ENCODE assay signal across 29 cellular contexts in the genomic region with DNA sequence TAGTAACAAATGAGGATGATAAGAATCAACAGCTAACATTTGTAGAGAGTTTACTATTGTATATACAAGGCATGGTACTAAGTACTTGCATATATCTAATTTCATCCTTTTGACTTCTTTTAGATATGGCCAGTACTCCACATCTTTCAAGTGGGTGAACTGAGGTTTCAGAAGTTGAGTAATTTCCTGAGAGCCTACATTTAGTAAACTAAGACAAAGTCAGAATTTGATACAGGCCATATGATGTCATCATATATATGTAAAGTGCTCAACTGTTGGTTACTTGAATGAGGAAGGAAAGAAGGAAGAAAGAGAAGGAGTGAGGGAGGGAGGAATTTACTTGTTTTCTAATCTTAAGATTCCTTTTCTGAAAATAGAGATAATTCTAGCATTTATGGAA. TPM values are rescaled to one million over a fixed set of nuclear protein-coding genes. Genes with fewer than 3 reads are reported as not detected.
"Had no signal": no experiment of that assay in that cellular context is flagged by ENCODE, and none has a peak within 500 bp of the region (broad histone marks: within the 10 kb centered on the region; RNA-seq: fewer than 3 reads in every experiment).

No MANE protein-coding gene starts in this region.

- H3K9me3 ChIP-seq: esophagus muscularis mucosa, gastroesophageal sphincter, sigmoid colon, transverse colon had no signal

- H3K4me1 Mint-ChIP-seq: activated B cell treated with CpG ODN at 0.5 μM for 24 hours; activated CD4-positive, alpha-beta T cell treated with anti-CD3 and anti-CD28 coated beads for 36 hours; natural killer cell; stimulated activated naive B cell treated with anti-CD40 and anti-IgM and Interleukin-4, amounts not matched to agents 10 μg/mL and 1 μg/mL and 100 μg/mL, for 72 hours had no signal

- H3K27ac Mint-ChIP-seq: activated B cell treated with CpG ODN at 0.5 μM for 24 hours; activated CD4-positive, alpha-beta T cell treated with anti-CD3 and anti-CD28 coated beads for 36 hours; activated naive CD4-positive, alpha-beta T cell treated with anti-CD3 and anti-CD28 coated beads for 36 hours; activated T-cell treated with anti-CD3 and anti-CD28 coated beads, Interleukin-2, amount 50 U/mL, for 24 hours; natural killer cell; stimulated activated naive B cell treated with anti-CD40 and anti-IgM and Interleukin-4, amounts not matched to agents 10 μg/mL and 1 μg/mL and 100 μg/mL, for 72 hours; T-helper 1 cell treated with Interleukin-12 subunit alpha and Interleukin-12 subunit beta and Interleukin-4 antibody, amounts not matched to agents 30 μg/mL and 1 μg/mL, for 36 hours had no signal

- H3K4me3 Mint-ChIP-seq: activated B cell treated with CpG ODN at 0.5 μM for 24 hours; activated CD4-positive, alpha-beta T cell treated with anti-CD3 and anti-CD28 coated beads for 36 hours; activated naive CD4-positive, alpha-beta T cell treated with anti-CD3 and anti-CD28 coated beads for 36 hours; activated T-cell treated with anti-CD3 and anti-CD28 coated beads, Interleukin-2, amount 50 U/mL, for 24 hours; natural killer cell; stimulated activated naive B cell treated with anti-CD40 and anti-IgM and Interleukin-4, amounts not matched to agents 10 μg/mL and 1 μg/mL and 100 μg/mL, for 72 hours; T-helper 1 cell treated with Interleukin-12 subunit alpha and Interleukin-12 subunit beta and Interleukin-4 antibody, amounts not matched to agents 30 μg/mL and 1 μg/mL, for 36 hours had no signal

- H3K27me3 ChIP-seq: cardiac muscle cell, esophagus muscularis mucosa, gastroesophageal sphincter, sigmoid colon, transverse colon had no signal

- H3K4me2 ChIP-seq: smooth muscle cell had no signal

- DNase-seq: activated B cell treated with CpG ODN at 0.5 μM for 24 hours; activated CD4-positive, alpha-beta T cell treated with anti-CD3 and anti-CD28 coated beads for 36 hours; activated CD4-positive, alpha-beta T cell treated with anti-CD3 and anti-CD28 coated beads, Interleukin-2, amount 50 U/mL, for 4 hours; activated CD8-positive, alpha-beta memory T cell treated with anti-CD3 and anti-CD28 coated beads for 24 hours; activated CD8-positive, alpha-beta memory T cell treated with anti-CD3 and anti-CD28 coated beads, Interleukin-2, amount 50 U/mL, for 4 hours; activated effector memory CD4-positive, alpha-beta T cell treated with Interleukin-2 at 50 U/mL for 16 hours; activated naive CD4-positive, alpha-beta T cell treated with anti-CD3 and anti-CD28 coated beads for 36 hours; activated T-cell treated with anti-CD3 and anti-CD28 coated beads, Interleukin-2, amount 50 U/mL, for 24 hours; amygdala; dermis blood vessel endothelial cell; effector CD8-positive, alpha-beta T cell; head of caudate nucleus; hypothalamus; islet precursor cell; left cardiac atrium; midbrain; natural killer cell; sigmoid colon; stimulated activated CD4-positive, alpha-beta T cell treated with anti-CD3 and anti-CD28 coated beads, Interleukin-15, amount 100 ng/mL, for 24 hours; stimulated activated CD8-positive, alpha-beta memory T cell treated with anti-CD3 and anti-CD28 coated beads, Interleukin-4, amount 100 ng/mL, for 48 hours; stimulated activated naive B cell treated with anti-CD40 and anti-IgM and Interleukin-4, amounts not matched to agents 10 μg/mL and 1 μg/mL and 100 μg/mL, for 72 hours; transverse colon had no signal

- H3K36me3 Mint-ChIP-seq: natural killer cell; stimulated activated naive B cell treated with anti-CD40 and anti-IgM and Interleukin-4, amounts not matched to agents 10 μg/mL and 1 μg/mL and 100 μg/mL, for 72 hours had no signal

- H3K79me2 ChIP-seq: parathyroid adenoma had no signal

- H2AFZ ChIP-seq: parathyroid adenoma had no signal

- H3K9ac ChIP-seq: parathyroid adenoma had no signal

- ATAC-seq: activated CD4-positive, alpha-beta T cell treated with anti-CD3 and anti-CD28 coated beads for 36 hours; gastroesophageal sphincter; left cardiac atrium; natural killer cell; stimulated activated naive B cell treated with anti-CD40 and anti-IgM and Interleukin-4, amounts not matched to agents 10 μg/mL and 1 μg/mL and 100 μg/mL, for 72 hours had no signal

- H3K4me3 ChIP-seq: cardiac muscle cell, esophagus muscularis mucosa, gastroesophageal sphincter, sigmoid colon, smooth muscle cell, transverse colon had no signal

- H3K36me3 ChIP-seq: cardiac muscle cell, esophagus muscularis mucosa, gastroesophageal sphincter, sigmoid colon, transverse colon had no signal

- H3K4me1 ChIP-seq: esophagus muscularis mucosa, gastroesophageal sphincter, parathyroid adenoma, sigmoid colon, transverse colon had no signal

- H3K27me3 Mint-ChIP-seq: activated B cell treated with CpG ODN at 0.5 μM for 24 hours; activated T-cell treated with anti-CD3 and anti-CD28 coated beads, Interleukin-2, amount 50 U/mL, for 24 hours; stimulated activated naive B cell treated with anti-CD40 and anti-IgM and Interleukin-4, amounts not matched to agents 10 μg/mL and 1 μg/mL and 100 μg/mL, for 72 hours had no signal

- H3K27ac ChIP-seq: cardiac muscle cell, esophagus muscularis mucosa, gastroesophageal sphincter, parathyroid adenoma, sigmoid colon, transverse colon had no signal

RNA-seq across cellular contexts. Expression of a gene that starts 52.8 kb away (rescaled TPM):
- total RNA-seq: activated B cell treated with CpG ODN at 0.5 μM for 24 hours; activated CD4-positive, alpha-beta T cell treated with anti-CD3 and anti-CD28 coated beads for 36 hours; activated naive CD4-positive, alpha-beta T cell treated with anti-CD3 and anti-CD28 coated beads for 36 hours; dermis blood vessel endothelial cell; natural killer cell had no signal
- polyA plus RNA-seq: liver had no signal
